ENCODE assay signal across 14 cellular contexts in the genomic region with DNA sequence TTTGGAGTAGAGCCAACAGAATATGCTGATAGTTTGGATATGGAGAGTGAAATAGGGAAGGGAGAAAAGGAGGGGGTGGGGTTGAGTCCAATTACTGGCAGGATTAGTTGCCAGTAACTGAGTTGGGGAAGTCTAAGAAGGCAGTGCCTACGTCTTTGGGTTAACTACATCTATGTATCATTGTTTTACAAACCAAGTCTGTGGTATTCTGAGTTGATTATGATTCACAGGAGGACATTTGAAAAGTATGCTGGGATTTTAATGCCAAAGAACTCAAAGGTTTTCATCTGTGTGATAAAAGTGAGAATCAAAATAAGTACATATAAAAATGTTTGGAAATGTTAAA. TPM values are rescaled to one million over a fixed set of nuclear protein-coding genes. Genes with fewer than 3 reads are reported as not detected.
DNase-seq lines count a peak whose midpoint lies in the region; ATAC-seq and TF ChIP-seq lines count a peak whose summit lies in the region.
"Had no signal": no experiment of that assay in that cellular context is flagged by ENCODE, and none has a peak within 500 bp of the region (broad histone marks: within the 10 kb centered on the region; RNA-seq: fewer than 3 reads in every experiment).

No MANE protein-coding gene starts in this region.

- no peaks in the 10 kb centered on the region for H3K27me3 ChIP-seq in ACC112 (ENCODE audit: insufficient read depth, low read length)
- no peaks in the 10 kb centered on the region for H3K27me3 ChIP-seq in mammary epithelial cell (ENCODE audit: insufficient read depth, low read length)
- H3K27me3 ChIP-seq in hepatocyte: no peaks in the 10 kb centered on the region

- 0% methylated on average over 1 of the region's 1 CpG for WGBS in mammary epithelial cell (ENCODE audit: low coverage, missing lambda C conversion rate)
- 73% methylated on average over 1 of the region's 1 CpG for WGBS in hepatocyte (ENCODE audit: low lambda C conversion rate, missing lambda C conversion rate)

- no peak for TF ChIP-seq CTCF in mammary epithelial cell (conservative IDR thresholded peaks at IDR 0.05 in 1 of 2, IDR thresholded peaks at IDR 0.05 in 1 of 2; ENCODE audit: extremely low read depth in 1 of 2, insufficient read depth in 1 of 2, low read depth in 1 of 2, low read length in 2 of 2)
- TF ChIP-seq CTCF in hepatocyte (IDR thresholded peaks at IDR 0.05; ENCODE audit: poor library complexity): no peak
- TF ChIP-seq CTCF in type B pancreatic cell (conservative IDR thresholded peaks at IDR 0.05): no peak

- no peaks in the 10 kb centered on the region for H3K9me3 Mint-ChIP-seq in IgD-negative memory B cell
- peaks cover 15% of the 10 kb centered on the region for H3K9me3 Mint-ChIP-seq in type B pancreatic cell

- peak; percentile 91 for DNase-seq in mammary epithelial cell
- DNase-seq in hepatocyte (ENCODE audit: low spot score): no peak
- no peak for DNase-seq in type B pancreatic cell (ENCODE audit: extremely low spot score, unreplicated experiment)
- no peak for DNase-seq in COLO668 (lab: John Stamatoyannopoulos, UW; ENCODE audit: unreplicated experiment)
- DNase-seq in anterior cingulate cortex (lab: John Stamatoyannopoulos, UW): no peak
- DNase-seq: AML-193, foreskin melanocyte, GDM1, mesendoderm, NCI-H2029, psoas muscle had no signal

- H3K27me3 Mint-ChIP-seq in IgD-negative memory B cell (peaks cover 2% of the 10 kb centered on the region), type B pancreatic cell (no peaks in the 10 kb centered on the region)

- H3K36me3 Mint-ChIP-seq in IgD-negative memory B cell: peaks cover 5% of the 10 kb centered on the region
- peaks cover 22% of the 10 kb centered on the region for H3K36me3 Mint-ChIP-seq in type B pancreatic cell

- H3K27ac Mint-ChIP-seq in IgD-negative memory B cell (peak overlapping the region in 2 of 3 donors; percentile 9 to 11), type B pancreatic cell (no peak overlapping the region)

- H2AFZ ChIP-seq in ACC112 (ENCODE audit: low read length, unreplicated experiment): no peak overlapping the region
- H2AFZ ChIP-seq in mammary epithelial cell (ENCODE audit: low read depth, low read length): peak overlapping the region; percentile 21
- H2AFZ ChIP-seq in hepatocyte: no peak overlapping the region

- intact Hi-C loops in mammary epithelial cell (cut with micrococcal nuclease): no loop called here

- in situ Hi-C loops in mammary epithelial cell (cut with MboI; ENCODE audit: low sequenced_read_pairs in 2 of 2): no loop called here

- H3K9ac ChIP-seq in mammary epithelial cell (ENCODE audit: insufficient read depth, low read length): peak overlapping the region; percentile 54

- H3K9me2 ChIP-seq in hepatocyte (replicated peaks; ENCODE audit: insufficient read depth): no peaks in the 10 kb centered on the region

- BruUV-seq in mammary epithelial cell (replicated peaks; lab: Mats Ljungman, UMichigan): no TSS peak

- H3K9me3 ChIP-seq in mammary epithelial cell (replicated peaks; ENCODE audit: insufficient read depth, low read length) (peaks cover 3% of the 10 kb centered on the region), hepatocyte (ENCODE audit: low read depth) (no peaks in the 10 kb centered on the region)
- H3K9me3 ChIP-seq: psoas muscle had no signal

- H3K79me2 ChIP-seq in ACC112 (ENCODE audit: control insufficient read depth, insufficient read depth, low read length, unreplicated experiment) (peaks cover 59% of the 10 kb centered on the region), mammary epithelial cell (ENCODE audit: insufficient read depth, low read length) (peaks cover 85% of the 10 kb centered on the region), hepatocyte (peaks cover 84% of the 10 kb centered on the region)

- H3K4me3 Mint-ChIP-seq in IgD-negative memory B cell (peak overlapping the region in 1 of 4 donors; percentile 2), type B pancreatic cell (no peak overlapping the region)

- H3K27ac ChIP-seq in ACC112 (ENCODE audit: low read depth, low read length) (peak overlapping the region; percentile 93), mammary epithelial cell (ENCODE audit: insufficient read depth, low read depth, low read length) (peak overlapping the region; percentile 100), hepatocyte (peak overlapping the region; percentile 23)

- no peaks in the 10 kb centered on the region for H4K20me1 ChIP-seq in mammary epithelial cell (ENCODE audit: insufficient read depth, low read length)
- H4K20me1 ChIP-seq in hepatocyte (ENCODE audit: insufficient read depth, poor library complexity, severe bottlenecking): peaks cover 3% of the 10 kb centered on the region

- CTCF ChIA-PET in mammary epithelial cell (lab: Charles Lee; ENCODE audit: low non-redundant PET): no interaction called here

- peak overlapping the region; percentile 27; the same call in 1 of the 2 replicates for H3K4me3 ChIP-seq in ACC112 (ENCODE audit: low read depth, low read length)
- no peak overlapping the region for H3K4me3 ChIP-seq in mammary epithelial cell (replicated peaks in 1 of 3; ENCODE audit: insufficient read depth in 1 of 3, low read depth in 2 of 3, low read length in 3 of 3)
- H3K4me3 ChIP-seq in hepatocyte: no peak overlapping the region
- H3K4me3 ChIP-seq: psoas muscle had no signal

- H3K36me3 ChIP-seq in ACC112 (ENCODE audit: insufficient read depth, low read length): no peaks in the 10 kb centered on the region
- H3K36me3 ChIP-seq in mammary epithelial cell (ENCODE audit: insufficient read depth, low read length): peaks cover 2% of the 10 kb centered on the region
- no peaks in the 10 kb centered on the region for H3K36me3 ChIP-seq in hepatocyte (replicated peaks; ENCODE audit: insufficient read depth, low read depth)

- H3K4me1 Mint-ChIP-seq in IgD-negative memory B cell: peaks cover 40 to 54% (median 48%) of the 10 kb centered on the region in 3 donors
- H3K4me1 Mint-ChIP-seq in type B pancreatic cell (ENCODE audit: unreplicated experiment): peaks cover 47% of the 10 kb centered on the region

- H3K4me2 ChIP-seq in mammary epithelial cell (ENCODE audit: insufficient read depth, low read depth, low read length) (peak overlapping the region; percentile 71), hepatocyte (no peak overlapping the region)

- H3K4me1 ChIP-seq in ACC112 (ENCODE audit: control insufficient read depth, insufficient read depth, low read length, unreplicated experiment): peaks cover 52% of the 10 kb centered on the region
- peaks cover 80% of the 10 kb centered on the region for H3K4me1 ChIP-seq in mammary epithelial cell (ENCODE audit: insufficient read depth, low read length)
- peaks cover 21% of the 10 kb centered on the region for H3K4me1 ChIP-seq in hepatocyte (ENCODE audit: insufficient read depth)

- no peak for ATAC-seq in GM21526 (IDR thresholded peaks at IDR 0.05; ENCODE audit: low FRiP score, unreplicated experiment)
- ATAC-seq: psoas muscle had no signal

- dilution Hi-C loops in mammary epithelial cell (cut with HindIII; ENCODE audit: low sequenced_read_pairs): no loop called here

RNA-seq across cellular contexts. Expression of gene DSE, which starts 14.7 kb away (rescaled TPM):
- polyA plus RNA-seq in IgD-negative memory B cell (23.6 TPM), mammary epithelial cell (66.9 TPM), hepatocyte (19.9 and 22.4 TPM in 2 replicates)
- total RNA-seq in mammary epithelial cell (100 to 1,000 TPM; 116 to 175 TPM), hepatocyte (36.9 and 45.0 TPM in 2 replicates), type B pancreatic cell (ENCODE audit: low replicate concordance) (16.7 and 80.5 TPM in 2 replicates)
- 137 TPM for polyA minus RNA-seq in mammary epithelial cell

Comparison
In these comparisons a context has a peak if more than half of its experiments do, and no peak if none do; other contexts are left out.
1. H3K27ac ChIP-seq: peak in every context shown above with its lines; median percentile 100 in mammary epithelial cell; 93 in ACC112; 23 in hepatocyte.